Comparison of ENCODE assay signal across 8 cellular contexts in the genomic region with DNA sequence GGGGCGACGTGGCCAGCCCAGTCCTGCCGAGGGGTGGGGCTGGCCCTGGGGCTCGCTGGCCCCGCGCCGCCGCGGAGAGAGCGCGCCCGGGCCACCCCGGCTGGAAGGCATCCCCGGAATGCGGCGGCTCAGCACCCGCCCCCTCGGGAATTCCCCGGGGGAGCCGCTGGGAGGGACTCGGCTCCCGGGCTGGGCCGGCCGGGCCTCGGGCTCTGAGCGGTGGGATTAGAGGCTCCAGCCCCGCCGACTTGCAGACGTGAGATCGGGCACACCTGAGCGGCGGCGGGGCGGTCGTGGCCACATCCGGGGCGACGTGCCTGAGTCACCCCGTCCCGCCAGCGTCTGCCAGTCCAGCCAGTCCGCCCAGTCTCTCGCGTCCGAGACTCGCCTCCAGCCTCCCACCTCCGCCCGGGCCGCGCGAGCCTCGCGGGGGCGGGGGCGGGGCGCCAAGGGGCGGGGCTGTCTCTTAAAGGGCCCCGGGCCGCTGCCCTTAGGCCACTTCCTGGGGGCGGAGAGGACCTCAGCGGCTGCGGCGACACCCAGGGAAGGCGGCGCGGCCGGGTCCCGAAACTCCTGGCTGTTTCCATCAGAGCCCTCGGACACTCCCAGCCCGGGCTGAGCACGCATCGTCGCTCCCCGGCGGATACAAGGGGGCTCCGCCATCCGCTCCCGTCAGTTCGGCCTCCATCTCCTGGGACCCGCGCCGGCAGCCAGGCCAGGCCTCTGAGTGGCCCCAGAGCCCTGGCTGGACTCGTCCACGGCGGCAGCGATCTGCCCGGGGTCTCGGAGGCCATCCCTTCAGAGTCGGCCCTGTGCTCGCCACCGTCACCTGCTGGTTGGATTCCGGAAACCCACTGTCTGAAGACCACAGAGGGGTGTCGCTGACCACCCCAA. TPM values are rescaled to one million over a fixed set of nuclear protein-coding genes. Genes with fewer than 3 reads are reported as not detected.
DNase-seq lines count a peak whose midpoint lies in the region; ATAC-seq and TF ChIP-seq lines count a peak whose summit lies in the region.

A gene (plus strand): TSS at position 498 of the 894 bp plus-strand sequence.

- H3K27me3 ChIP-seq in BLaER1 treated with 17β-estradiol and CSF1 and Interleukin-3, amounts not matched to agents 10 nM and 100 nM = no peaks in the 10 kb centered on the region
- no peaks in the 10 kb centered on the region for H3K27me3 ChIP-seq in SJCRH30
- H3K27me3 ChIP-seq in tibial artery = no peaks in the 10 kb centered on the region

- peak within 1 kb of the TSS; percentile 46 to 79 (median 74); a peak in 21 of 22 replicates for H3K27ac ChIP-seq in BLaER1 treated with 17β-estradiol and CSF1 and Interleukin-3, amounts not matched to agents 10 nM and 100 nM
- H3K27ac ChIP-seq in SJCRH30 (peak within 1 kb of the TSS; percentile 68), tibial artery (peak within 1 kb of the TSS; percentile 99)

- peak within 1 kb of the TSS; percentile 71 to 85 (median 82) for H3K9ac ChIP-seq in BLaER1 treated with 17β-estradiol and CSF1 and Interleukin-3, amounts not matched to agents 10 nM and 100 nM

- peaks cover 22% of the 10 kb centered on the region for H3K4me1 Mint-ChIP-seq in activated naive CD4-positive, alpha-beta T cell treated with anti-CD3 and anti-CD28 coated beads, Interleukin-2, amount 50 U/mL, for 24 hours

- peaks cover 0 to 21% (median 16%) of the 10 kb centered on the region in 11 experiments; a peak in 16 of 22 replicates for H3K36me3 ChIP-seq in BLaER1 treated with 17β-estradiol and CSF1 and Interleukin-3, amounts not matched to agents 10 nM and 100 nM
- H3K36me3 ChIP-seq in SJCRH30 (no peaks in the 10 kb centered on the region), tibial artery (no peaks in the 10 kb centered on the region)

- H4K20me1 ChIP-seq in BLaER1 treated with 17β-estradiol and CSF1 and Interleukin-3, amounts not matched to agents 10 nM and 100 nM = peaks cover 0 to 65% (median 7%) of the 10 kb centered on the region in 11 experiments; a peak in 8 of 22 replicates

- peak within 1 kb of the TSS; percentile 92 to 100 (median 99) for H3K4me2 ChIP-seq in BLaER1 treated with 17β-estradiol and CSF1 and Interleukin-3, amounts not matched to agents 10 nM and 100 nM

- no peaks in the 10 kb centered on the region for H3K27me3 Mint-ChIP-seq in activated naive CD4-positive, alpha-beta T cell treated with anti-CD3 and anti-CD28 coated beads, Interleukin-2, amount 50 U/mL, for 24 hours

- H3K9me3 ChIP-seq in BLaER1 treated with 17β-estradiol and CSF1 and Interleukin-3, amounts not matched to agents 10 nM and 100 nM (replicated peaks in 1 of 11) = no peaks in the 10 kb centered on the region
- no peaks in the 10 kb centered on the region for H3K9me3 ChIP-seq in SJCRH30 (replicated peaks)
- H3K9me3 ChIP-seq in tibial artery = no peaks in the 10 kb centered on the region

- intact Hi-C loops in tibial artery (cut with DNase I; ENCODE audit: low total_unique reads) = loop anchor here (1.0 to 5.0 kb wide), 3 partner anchors 85 to 210 kb away; a partner anchor contains a TSS

- peak; percentile 80 to 81 for DNase-seq in SJCRH30
- peak; percentile 95 for DNase-seq in glomerular visceral epithelial cell (ENCODE audit: extremely low spot score)
- DNase-seq in omental fat pad (ENCODE audit: low spot score) = peak; percentile 70
- peak; percentile 92 to 97 for DNase-seq in tibial artery

- no peaks in the 10 kb centered on the region for H3K9me3 Mint-ChIP-seq in activated naive CD4-positive, alpha-beta T cell treated with anti-CD3 and anti-CD28 coated beads, Interleukin-2, amount 50 U/mL, for 24 hours

- H3K4me3 ChIP-seq in BLaER1 treated with 17β-estradiol and CSF1 and Interleukin-3, amounts not matched to agents 10 nM and 100 nM = peak within 1 kb of the TSS; percentile 66 to 87 (median 79)
- H3K4me3 ChIP-seq in SJCRH30 = peak within 1 kb of the TSS; percentile 62
- H3K4me3 ChIP-seq in tibial artery = peak within 1 kb of the TSS; percentile 86 to 91

- peak within 1 kb of the TSS; percentile 86 for H3K4me3 Mint-ChIP-seq in activated naive CD4-positive, alpha-beta T cell treated with anti-CD3 and anti-CD28 coated beads, Interleukin-2, amount 50 U/mL, for 24 hours

- ATAC-seq in GM19351 (IDR thresholded peaks at IDR 0.05; ENCODE audit: unreplicated experiment) (peak; percentile 71), HG03520 (IDR thresholded peaks at IDR 0.05; ENCODE audit: unreplicated experiment) (peak; percentile 49), omental fat pad (ENCODE audit: low FRiP score) (peak; percentile 65)

- H3K36me3 Mint-ChIP-seq in activated naive CD4-positive, alpha-beta T cell treated with anti-CD3 and anti-CD28 coated beads, Interleukin-2, amount 50 U/mL, for 24 hours = no peaks in the 10 kb centered on the region

- TF ChIP-seq CTCF in omental fat pad (IDR thresholded peaks at IDR 0.05) (peak in 1 of 3 donors; percentile 19), tibial artery (IDR thresholded peaks at IDR 0.05) (peak; percentile 53 to 62)

- H3K4me1 ChIP-seq in BLaER1 treated with 17β-estradiol and CSF1 and Interleukin-3, amounts not matched to agents 10 nM and 100 nM = peaks cover 39 to 67% (median 54%) of the 10 kb centered on the region in 10 experiments
- H3K4me1 ChIP-seq in SJCRH30 (peaks cover 12% of the 10 kb centered on the region; the same call in 1 of the 2 replicates), tibial artery (peaks cover 0 to 73% (median 41%) of the 10 kb centered on the region in 4 donors)

- H3K27ac Mint-ChIP-seq in activated naive CD4-positive, alpha-beta T cell treated with anti-CD3 and anti-CD28 coated beads, Interleukin-2, amount 50 U/mL, for 24 hours = peak within 1 kb of the TSS; percentile 89

RNA-seq across cellular contexts. Expression of the gene that starts here (rescaled TPM):
- total RNA-seq in SJCRH30 (2014; rRNA removed; shearing (Covaris generic)) = 1.7 and 2.6 TPM in 2 replicates
- 1 to 10 TPM; 6.7 to 9.9 (median 8.4) TPM for total RNA-seq in omental fat pad

Comparison
In these comparisons a context has a peak if more than half of its experiments do, and no peak if none do; other contexts are left out.
1. Peak in every context shown above with its lines: DNase-seq, ATAC-seq, H3K4me3 ChIP-seq and H3K27ac ChIP-seq.